ENCODE assay signal across 2 cellular contexts in genomic region chr15:67992834-67993233, GRCh38.
TF ChIP-seq lines count a peak whose summit lies in the region.

No MANE protein-coding gene starts in this region.

TF ChIP-seq in HEK293, 187 proteins besides CTCF, POLR2A, EP300 and RAD21:
- TF ChIP-seq ZBTB17 (tag by site-specific recombination; IDR thresholded peaks at IDR 0.05) = peak; percentile 92
- peak; percentile 36; the same call in 1 of the 2 replicates for TF ChIP-seq ZNF23 (tag by site-specific recombination; IDR thresholded peaks at IDR 0.05; ENCODE audit: borderline replicate concordance)
- no peak for TF ChIP-seq ZNF324 (tag by site-specific recombination; IDR thresholded peaks at IDR 0.05)
TF ChIP-seq in HEK293: peak in this region for 2.

TF ChIP-seq in H1, 55 proteins besides CTCF, POLR2A, EP300 and RAD21:
- TF ChIP-seq SIRT6 (IDR thresholded peaks at IDR 0.05; ENCODE audit: low read length) = no peak
- TF ChIP-seq HDAC2 (IDR thresholded peaks at IDR 0.05; ENCODE audit: borderline replicate concordance in 1 of 2, low read depth in 2 of 2, low read length in 2 of 2) = no peak
TF ChIP-seq in H1: peak in this region for 0.
